Comparison of ENCODE assay signal across 10 cellular contexts in genomic region chr2:226837334-226837733, GRCh38. TPM values are rescaled to one million over a fixed set of nuclear protein-coding genes. Genes with fewer than 3 reads are reported as not detected.
A peak's percentile ranks its signal among the peaks of the same experiment; 100 is the strongest.
DNase-seq lines count a peak whose midpoint lies in the region; ATAC-seq and TF ChIP-seq lines count a peak whose summit lies in the region.
"Had no signal": no experiment of that assay in that cellular context is flagged by ENCODE, and none has a peak within 500 bp of the region (broad histone marks: within the 10 kb centered on the region; RNA-seq: fewer than 3 reads in every experiment).

No MANE protein-coding gene starts in this region.

- H3K27ac Mint-ChIP-seq in activated naive CD4-positive, alpha-beta T cell treated with anti-CD3 and anti-CD28 coated beads for 36 hours, result peak overlapping the region; percentile 98
- H3K27ac Mint-ChIP-seq in activated CD4-positive, alpha-beta memory T cell treated with anti-CD3 and anti-CD28 coated beads for 36 hours, result peak overlapping the region; percentile 99
- H3K27ac Mint-ChIP-seq in glutamatergic neuron (ENCODE audit: unreplicated experiment), result no peak overlapping the region

- TF ChIP-seq CTCF in glutamatergic neuron (IDR thresholded peaks at IDR 0.05; ENCODE audit: partially characterized antibody, unreplicated experiment), result no peak
- no peak for TF ChIP-seq CTCF in transverse colon (IDR thresholded peaks at IDR 0.05)

- CTCF ChIA-PET in activated naive CD4-positive, alpha-beta T cell treated with anti-CD3 and anti-CD28 coated beads for 36 hours (lab: Charles Lee), result interaction anchor here (1.0 to 1.1 kb wide), 2 partner anchors 34 to 187 kb away, joined by 3 to 4 read pairs; no protein-coding TSS in a partner anchor
- CTCF ChIA-PET in activated CD4-positive, alpha-beta memory T cell treated with anti-CD3 and anti-CD28 coated beads for 36 hours (lab: Charles Lee), result interaction anchor here (1.5 kb wide), 1 partner anchor 35 kb away, joined by 4 read pairs; no protein-coding TSS in a partner anchor

- WGBS in transverse colon (ENCODE audit: low coverage in 1 of 2), 2 donors, result 76 to 84% methylated on average over 7 of the region's 7 CpGs

- no peaks in the 10 kb centered on the region for H3K27me3 ChIP-seq in transverse colon

- H3K4me3 ChIP-seq in transverse colon, result peak overlapping the region in 1 of 4 donors; percentile 94

- no peaks in the 10 kb centered on the region for H3K9me3 Mint-ChIP-seq in activated naive CD4-positive, alpha-beta T cell treated with anti-CD3 and anti-CD28 coated beads for 36 hours
- no peaks in the 10 kb centered on the region for H3K9me3 Mint-ChIP-seq in activated CD4-positive, alpha-beta memory T cell treated with anti-CD3 and anti-CD28 coated beads for 36 hours
- peaks cover 1% of the 10 kb centered on the region for H3K9me3 Mint-ChIP-seq in glutamatergic neuron (ENCODE audit: unreplicated experiment)

- peak overlapping the region; percentile 99 to 100 (median 100) for H3K27ac ChIP-seq in transverse colon

- in situ Hi-C loops in transverse colon (cut with MboI; ENCODE audit: low pct_ligation_motif_present in 1 of 4, low pct_unique_long_range_greater_than_20kb in 1 of 4, low sequenced_read_pairs in 3 of 4), result no loop called here

- TF ChIP-seq POLR2A in transverse colon (IDR thresholded peaks at IDR 0.05), result no peak

- H3K27me3 Mint-ChIP-seq in activated naive CD4-positive, alpha-beta T cell treated with anti-CD3 and anti-CD28 coated beads for 36 hours (ENCODE audit: low read depth), result no peaks in the 10 kb centered on the region
- H3K27me3 Mint-ChIP-seq in activated CD4-positive, alpha-beta memory T cell treated with anti-CD3 and anti-CD28 coated beads for 36 hours, result no peaks in the 10 kb centered on the region
- no peaks in the 10 kb centered on the region for H3K27me3 Mint-ChIP-seq in glutamatergic neuron (ENCODE audit: unreplicated experiment)

- intact Hi-C loops in activated naive CD4-positive, alpha-beta T cell treated with anti-CD3 and anti-CD28 coated beads for 36 hours (cut with micrococcal nuclease), result loop anchor here (1.0 to 5.0 kb wide), 6 partner anchors 8 to 1910 kb away; partner anchors contain the start of gene DOCK10
- intact Hi-C loops in activated CD4-positive, alpha-beta memory T cell treated with anti-CD3 and anti-CD28 coated beads for 36 hours (cut with micrococcal nuclease), result loop anchor here (2.0 to 10.0 kb wide), 8 partner anchors 157 to 1910 kb away; partner anchors contain the start of genes CCL20 and DOCK10
- intact Hi-C loops in transverse colon (cut with DNase I; ENCODE audit: low total_unique reads), result loop anchor here (5.0 kb wide), 1 partner anchor 115 kb away; no protein-coding TSS in a partner anchor

- peaks cover 59% of the 10 kb centered on the region for H3K4me1 Mint-ChIP-seq in activated naive CD4-positive, alpha-beta T cell treated with anti-CD3 and anti-CD28 coated beads for 36 hours (ENCODE audit: low read depth)
- peaks cover 62% of the 10 kb centered on the region for H3K4me1 Mint-ChIP-seq in activated CD4-positive, alpha-beta memory T cell treated with anti-CD3 and anti-CD28 coated beads for 36 hours (ENCODE audit: low read depth)
- H3K4me1 Mint-ChIP-seq in glutamatergic neuron (ENCODE audit: low read depth, unreplicated experiment), result peaks cover 25% of the 10 kb centered on the region

- peaks cover 16 to 39% (median 21%) of the 10 kb centered on the region in 4 donors for H3K4me1 ChIP-seq in transverse colon

- POLR2A ChIA-PET in activated CD4-positive, alpha-beta memory T cell treated with anti-CD3 and anti-CD28 coated beads for 36 hours (lab: Charles Lee), result interaction anchor here (3.5 kb wide), 1 partner anchor 36 kb away, joined by 16 read pairs; no protein-coding TSS in a partner anchor

- no peaks in the 10 kb centered on the region for H3K36me3 ChIP-seq in transverse colon

- no peak for TF ChIP-seq EP300 in transverse colon (IDR thresholded peaks at IDR 0.05; ENCODE audit: low read depth)

- DNase-seq in activated naive CD4-positive, alpha-beta T cell treated with anti-CD3 and anti-CD28 coated beads for 36 hours, result no peak
- no peak for DNase-seq in activated naive CD4-positive, alpha-beta T cell treated with anti-CD3 and anti-CD28 coated beads, Interleukin-2, amount 50 U/mL, for 16 hours
- no peak for DNase-seq in activated CD4-positive, alpha-beta memory T cell treated with anti-CD3 and anti-CD28 coated beads for 36 hours
- DNase-seq in glutamatergic neuron, result no peak
- no peak for DNase-seq in transverse colon
- no peak for DNase-seq in occipital lobe (lab: John Stamatoyannopoulos, UW)
- DNase-seq: hippocampal formation; stimulated activated CD4-positive, alpha-beta T cell treated with anti-CD3 and anti-CD28 coated beads, Interleukin-12 subunit alpha, Interleukin-12 subunit beta, amount 100 ng/mL, for 4 hours had no signal

- no peaks in the 10 kb centered on the region for H3K9me3 ChIP-seq in transverse colon

- no peak for ATAC-seq in GM18858 (IDR thresholded peaks at IDR 0.05; ENCODE audit: unreplicated experiment)
- ATAC-seq in HG03025 (IDR thresholded peaks at IDR 0.05; ENCODE audit: low FRiP score, unreplicated experiment), result no peak

- peak overlapping the region; percentile 92 for H3K4me3 Mint-ChIP-seq in activated naive CD4-positive, alpha-beta T cell treated with anti-CD3 and anti-CD28 coated beads for 36 hours
- H3K4me3 Mint-ChIP-seq in activated CD4-positive, alpha-beta memory T cell treated with anti-CD3 and anti-CD28 coated beads for 36 hours, result peak overlapping the region; percentile 92
- H3K4me3 Mint-ChIP-seq in glutamatergic neuron (ENCODE audit: unreplicated experiment), result peak overlapping the region; percentile 97

- H3K36me3 Mint-ChIP-seq in activated naive CD4-positive, alpha-beta T cell treated with anti-CD3 and anti-CD28 coated beads for 36 hours (ENCODE audit: low read depth), result peaks cover 30% of the 10 kb centered on the region
- peaks cover 31% of the 10 kb centered on the region for H3K36me3 Mint-ChIP-seq in activated CD4-positive, alpha-beta memory T cell treated with anti-CD3 and anti-CD28 coated beads for 36 hours
- H3K36me3 Mint-ChIP-seq in glutamatergic neuron (ENCODE audit: unreplicated experiment), result no peaks in the 10 kb centered on the region

RNA-seq across cellular contexts. Expression of gene RHBDD1, which starts 1.5 kb away (rescaled TPM):
- 10 to 100 TPM; 42.6 to 43.3 TPM for total RNA-seq in activated naive CD4-positive, alpha-beta T cell treated with anti-CD3 and anti-CD28 coated beads for 36 hours
- total RNA-seq in activated CD4-positive, alpha-beta memory T cell treated with anti-CD3 and anti-CD28 coated beads for 36 hours, result 10 to 100 TPM; 38.0 to 41.1 TPM
- total RNA-seq in glutamatergic neuron (ENCODE audit: unreplicated experiment) (29.9 TPM), transverse colon (10 to 100 TPM; 11.9 to 47.5 (median 22.5) TPM), occipital lobe (89.4 TPM)

RNA-seq across cellular contexts. Expression of gene IRS1, which starts 37.7 kb away (rescaled TPM):
- total RNA-seq in activated naive CD4-positive, alpha-beta T cell treated with anti-CD3 and anti-CD28 coated beads for 36 hours, result 1 to 10 TPM; 2.6 to 2.7 TPM
- total RNA-seq in activated CD4-positive, alpha-beta memory T cell treated with anti-CD3 and anti-CD28 coated beads for 36 hours, result 1 to 10 TPM; 2.0 to 2.1 TPM
- total RNA-seq in glutamatergic neuron (ENCODE audit: unreplicated experiment) (8.1 TPM), transverse colon (10 to 100 TPM in 3 of 4 donors, 1 to 10 TPM in 1; 6.2 to 20.9 (median 12.8) TPM), occipital lobe (13.9 TPM)
